ENCODE assay signal across 9 cellular contexts in the genomic region with DNA sequence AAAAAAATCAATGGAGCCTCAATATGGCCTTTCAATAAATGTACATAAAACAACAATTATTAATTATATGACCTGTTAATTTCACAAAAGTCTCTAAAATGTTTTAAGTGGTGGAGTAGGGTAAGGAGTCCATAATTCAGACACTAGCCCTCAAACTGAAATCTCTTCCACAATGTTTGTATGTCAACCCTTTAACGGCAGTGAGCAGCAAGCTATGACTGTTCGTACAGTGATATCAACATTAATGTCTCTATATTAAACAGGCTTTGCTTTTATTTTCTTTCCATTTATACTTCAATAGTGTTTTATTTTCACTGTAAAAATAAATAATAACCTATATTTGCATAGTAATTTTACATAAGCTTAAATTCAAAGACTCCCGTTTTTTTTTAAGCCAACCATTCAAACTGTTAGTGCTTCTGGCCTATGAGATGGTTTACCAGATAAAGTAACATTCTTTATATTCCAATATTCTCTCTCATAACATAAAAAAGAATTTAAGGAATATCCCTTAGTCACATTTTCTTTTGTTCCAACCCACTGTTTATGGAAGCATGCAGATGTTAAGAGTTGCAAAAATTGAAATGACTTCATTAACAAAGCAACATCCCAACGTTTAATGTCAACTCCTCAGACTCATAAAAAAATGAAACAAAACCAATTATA. TPM values are rescaled to one million over a fixed set of nuclear protein-coding genes. Genes with fewer than 3 reads are reported as not detected.
DNase-seq lines count a peak whose midpoint lies in the region; ATAC-seq, FAIRE-seq and TF ChIP-seq lines count a peak whose summit lies in the region.
"Had no signal": no experiment of that assay in that cellular context is flagged by ENCODE, and none has a peak within 500 bp of the region (broad histone marks: within the 10 kb centered on the region; RNA-seq: fewer than 3 reads in every experiment).

No MANE protein-coding gene starts in this region.

- no peak for FAIRE-seq in urothelium cell line (lab: Jason Lieb, UNC)
- no peak for FAIRE-seq in RCC 7860 (lab: Jason Lieb, UNC)
- FAIRE-seq: islet of Langerhans had no signal

- intact Hi-C loops in gastrocnemius medialis (cut with DNase I; ENCODE audit: low total_unique reads): loop anchor here (5.0 kb wide), 1 partner anchor 166 kb away; no protein-coding TSS in a partner anchor

- in situ Hi-C loops in GM23248 (cut with MboI): no loop called here
- in situ Hi-C loops in gastrocnemius medialis (cut with MboI; ENCODE audit: low sequenced_read_pairs in 4 of 4): no loop called here

- H3K9ac ChIP-seq in GM23248: peak overlapping the region; percentile 95
- H3K9ac ChIP-seq in fibroblast of lung (ENCODE audit: insufficient read depth, low read length): peak overlapping the region; percentile 98

- no peak for ATAC-seq in T-cell (replicated peaks in 1 of 4)
- ATAC-seq in gastrocnemius medialis: no peak

- H3K4me1 Mint-ChIP-seq in T-cell: peaks cover 54 to 56% (median 54%) of the 10 kb centered on the region in 3 donors

- H3K36me3 ChIP-seq in GM23248 (ENCODE audit: low read depth) (no peaks in the 10 kb centered on the region), fibroblast of lung (ENCODE audit: control insufficient read depth, insufficient read depth, low read length) (no peaks in the 10 kb centered on the region), gastrocnemius medialis (no peaks in the 10 kb centered on the region)

- H3K4me1 ChIP-seq in GM23248 (ENCODE audit: insufficient read depth) (peaks cover 28% of the 10 kb centered on the region), fibroblast of lung (ENCODE audit: control insufficient read depth, extremely low read depth, insufficient read depth, low read length) (peaks cover 11% of the 10 kb centered on the region), gastrocnemius medialis (peaks cover 32 to 37% of the 10 kb centered on the region in 2 donors)

- H3K9me3 Mint-ChIP-seq in T-cell: no peaks in the 10 kb centered on the region

- H3K4me2 ChIP-seq in GM23248 (ENCODE audit: unreplicated experiment): peak overlapping the region; percentile 94
- peak overlapping the region; percentile 90 for H3K4me2 ChIP-seq in fibroblast of lung (ENCODE audit: extremely low read depth, insufficient read depth, low read length)

- H3K4me3 Mint-ChIP-seq in T-cell: peak overlapping the region; percentile 89 to 98 (median 95)

- no peaks in the 10 kb centered on the region; the same call in 1 of the 2 replicates for H4K20me1 ChIP-seq in GM23248 (ENCODE audit: insufficient read depth)
- peaks cover 7% of the 10 kb centered on the region for H4K20me1 ChIP-seq in fibroblast of lung (ENCODE audit: control insufficient read depth, extremely low read depth, insufficient read depth, low read length)

- H3K4me3 ChIP-seq in GM23248 (peak overlapping the region; percentile 95), fibroblast of lung (replicated peaks in 1 of 4; ENCODE audit: control extremely low read depth in 1 of 4, insufficient read depth in 1 of 4, low read depth in 3 of 4, low read length in 4 of 4) (peak overlapping the region; percentile 95 to 99 (median 97)), gastrocnemius medialis (peak overlapping the region; percentile 83 to 97 (median 86))

- DNase-seq in GM23248 (peak; percentile 62), T-cell (no peak), fibroblast of lung (ENCODE audit: low read depth in 2 of 2) (peak; percentile 46 to 68), gastrocnemius medialis (no peak), middle frontal gyrus (ENCODE audit: extremely low spot score, low spot score) (no peak), urothelium cell line (ENCODE audit: low spot score) (no peak), RCC 7860 (ENCODE audit: low spot score) (no peak)
- no peak for DNase-seq in stimulated activated CD8-positive, alpha-beta memory T cell treated with anti-CD3 and anti-CD28 coated beads, Interleukin-4, amount 100 ng/mL, for 48 hours

- peaks cover 48% of the 10 kb centered on the region for H3F3A ChIP-seq in GM23248 (ENCODE audit: insufficient read depth)

- H3K9me2 ChIP-seq in GM23248 (ENCODE audit: insufficient read depth): no peaks in the 10 kb centered on the region

- H3K27me3 Mint-ChIP-seq in T-cell: no peaks in the 10 kb centered on the region

- peaks cover 3% of the 10 kb centered on the region for H3K36me3 Mint-ChIP-seq in T-cell

- no peaks in the 10 kb centered on the region for H3K27me3 ChIP-seq in GM23248 (replicated peaks; ENCODE audit: insufficient read depth)
- H3K27me3 ChIP-seq in fibroblast of lung (ENCODE audit: control insufficient read depth, insufficient read depth, low read length): no peaks in the 10 kb centered on the region
- no peaks in the 10 kb centered on the region for H3K27me3 ChIP-seq in gastrocnemius medialis

- H2AFZ ChIP-seq in GM23248 (no peak overlapping the region), fibroblast of lung (ENCODE audit: low read length) (no peak overlapping the region)

- POLR2A ChIA-PET in T-cell (lab: Charles Lee): interaction anchor here (0.6 to 4.4 kb wide), 16 partner anchors 10 to 182 kb away, joined by 3 to 53 read pairs (median 4); no protein-coding TSS in a partner anchor

- peak overlapping the region; percentile 92 to 96 for H3K27ac Mint-ChIP-seq in T-cell

- TF ChIP-seq CTCF in fibroblast of lung (conservative IDR thresholded peaks at IDR 0.05 in 1 of 2, IDR thresholded peaks at IDR 0.05 in 1 of 2; ENCODE audit: low read depth in 1 of 2, low read length in 2 of 2): no peak
- no peak for TF ChIP-seq CTCF in gastrocnemius medialis (IDR thresholded peaks at IDR 0.05 in 4 of 5, conservative IDR thresholded peaks at IDR 0.05 in 1 of 5)

- CTCF ChIA-PET in T-cell (lab: Charles Lee): interaction anchor here (0.6 to 4.0 kb wide), 9 partner anchors 9 to 113 kb away, joined by 3 to 26 read pairs (median 5); a partner anchor contains a TSS

- peak overlapping the region; percentile 94 for H3K27ac ChIP-seq in GM23248
- H3K27ac ChIP-seq in fibroblast of lung (ENCODE audit: insufficient read depth, low read length): peak overlapping the region; percentile 97
- peak overlapping the region; percentile 88 to 98 (median 95) for H3K27ac ChIP-seq in gastrocnemius medialis

- H3K9me3 ChIP-seq in GM23248 (ENCODE audit: low read depth) (no peaks in the 10 kb centered on the region), fibroblast of lung (ENCODE audit: control insufficient read depth, insufficient read depth, low read depth, low read length) (no peaks in the 10 kb centered on the region), gastrocnemius medialis (no peaks in the 10 kb centered on the region)

- H3K79me2 ChIP-seq in GM23248 (ENCODE audit: insufficient read depth) (peaks cover 72% of the 10 kb centered on the region), fibroblast of lung (ENCODE audit: control insufficient read depth, insufficient read depth, low read length) (peaks cover 69% of the 10 kb centered on the region)

- 3 to 6% methylated on average over 4 of the region's 4 CpGs for WGBS in GM23248 (ENCODE audit: low coverage in 1 of 2, low lambda C conversion rate in 2 of 2, missing lambda C conversion rate in 2 of 2), 2 experiments

- no peak for TF ChIP-seq POLR2A in gastrocnemius medialis (IDR thresholded peaks at IDR 0.05)

RNA-seq across cellular contexts. Expression of a gene that starts 2.4 kb away (rescaled TPM):
- 62.7 and 91.9 TPM in 2 replicates for total RNA-seq in GM23248 (2014; rRNA removed; shearing (Covaris generic))
- polyA plus RNA-seq in GM23248 (2016; fragmentation: Nextera tagmentation; extraction: Ambion mirVana): 29.3 and 30.0 TPM in 2 replicates
- total RNA-seq in T-cell: 100 to 1,000 TPM in 1 of 5 donors, 10 to 100 TPM in 4; 56.4 to 114 (median 72.2) TPM
- total RNA-seq in fibroblast of lung: 59.3 and 109 TPM in 2 replicates
- 41.9 and 50.0 TPM in 2 replicates for polyA plus RNA-seq in fibroblast of lung
- 26.7 and 28.6 TPM in 2 replicates for polyA plus RNA-seq in fibroblast of lung (2012)
- 14.8 and 37.9 TPM in 2 replicates for polyA minus RNA-seq in fibroblast of lung (ENCODE audit: low replicate concordance)
- 10 to 100 TPM; 10.9 to 25.1 (median 20.9) TPM for total RNA-seq in gastrocnemius medialis

Comparison
In these comparisons a context has a peak if more than half of its experiments do, and no peak if none do; other contexts are left out.
1. DNase-seq: peak in GM23248 (single experiment) and fibroblast of lung (2 of 2); none in T-cell (0 of 34), gastrocnemius medialis (0 of 2), stimulated activated CD8-positive, alpha-beta memory T cell treated with anti-CD3 and anti-CD28 coated beads, Interleukin-4, amount 100 ng/mL, for 48 hours (single experiment), middle frontal gyrus (single experiment), urothelium cell line (single experiment) and RCC 7860 (single experiment).
2. Peak in every context shown above with its lines, with median percentiles within 50 percentile points of each other: H3K27ac ChIP-seq and H3K4me3 ChIP-seq.